1 cellular context compared by ENCODE assay signal in the genomic region with DNA sequence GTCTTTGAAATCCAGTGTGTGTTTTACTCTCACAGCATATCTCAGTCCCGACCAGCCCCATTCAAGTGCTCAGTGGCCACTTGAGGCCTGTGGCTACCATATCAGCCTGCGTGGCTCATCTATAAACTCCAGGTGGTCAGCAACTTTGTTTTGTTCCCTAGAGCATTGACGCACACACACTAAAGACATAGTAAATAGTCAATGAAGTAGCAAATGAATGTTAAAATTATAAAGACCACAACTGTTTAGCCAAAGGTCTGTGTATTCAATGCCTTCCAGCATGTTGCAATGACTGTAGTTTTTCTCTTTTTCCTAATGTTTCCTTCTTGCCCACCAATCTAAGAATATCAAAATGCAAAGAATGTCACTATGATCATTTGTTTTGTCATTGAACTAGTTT.
TF ChIP-seq lines count a peak whose summit lies in the region.

No MANE protein-coding gene starts in this region.

TF ChIP-seq in GM12878, 131 proteins besides CTCF, POLR2A, EP300 and RAD21:
- TF ChIP-seq GABPA (IDR thresholded peaks at IDR 0.05; ENCODE audit: low read depth) (no peak), HCFC1 (IDR thresholded peaks at IDR 0.05; ENCODE audit: low read length) (no peak), CHD1 (IDR thresholded peaks at IDR 0.05; ENCODE audit: low read depth, low read length) (no peak), NFXL1 (IDR thresholded peaks at IDR 0.05; ENCODE audit: borderline replicate concordance) (peak; percentile 91; the same call in 1 of the 2 replicates), IKZF1 (conservative IDR thresholded peaks at IDR 0.05) (no peak), RBBP5 (conservative IDR thresholded peaks at IDR 0.05) (no peak), JUNB (IDR thresholded peaks at IDR 0.05) (no peak), RCOR1 (conservative IDR thresholded peaks at IDR 0.05; ENCODE audit: low read depth, low read length) (no peak), EED (IDR thresholded peaks at IDR 0.05; ENCODE audit: low read depth) (no peak), TCF7 (IDR thresholded peaks at IDR 0.05; ENCODE audit: borderline replicate concordance) (no peak), NR2F1 (conservative IDR thresholded peaks at IDR 0.05) (no peak), NFIC (IDR thresholded peaks at IDR 0.05; ENCODE audit: low read depth, low read length) (no peak), HDAC6 (IDR thresholded peaks at IDR 0.05; ENCODE audit: unreplicated experiment) (no peak), RELB (IDR thresholded peaks at IDR 0.05; ENCODE audit: low read depth) (no peak), EGR1 (IDR thresholded peaks at IDR 0.05; ENCODE audit: borderline replicate concordance in 1 of 2, low read depth in 2 of 2, low read length in 2 of 2) (no peak), RUNX3 (IDR thresholded peaks at IDR 0.05; ENCODE audit: low read length) (no peak), ETV6 (conservative IDR thresholded peaks at IDR 0.05 in 1 of 2, IDR thresholded peaks at IDR 0.05 in 1 of 2; ENCODE audit: borderline replicate concordance in 1 of 2, low read depth in 1 of 2) (peak in 1 of 2 experiments; percentile 90; a peak in 1 of 4 replicates), SREBF1 (IDR thresholded peaks at IDR 0.05; ENCODE audit: low read length) (no peak), SMC3 (IDR thresholded peaks at IDR 0.05; ENCODE audit: borderline replicate concordance, low read length) (no peak), NKRF (conservative IDR thresholded peaks at IDR 0.05) (0 out of 2 replicates have a peak, but pooled peaks have one; percentile 17), STAT3 (IDR thresholded peaks at IDR 0.05; ENCODE audit: low read depth, low read length) (no peak), ZNF622 (IDR thresholded peaks at IDR 0.05) (no peak)
- TF ChIP-seq, protein P1, sequence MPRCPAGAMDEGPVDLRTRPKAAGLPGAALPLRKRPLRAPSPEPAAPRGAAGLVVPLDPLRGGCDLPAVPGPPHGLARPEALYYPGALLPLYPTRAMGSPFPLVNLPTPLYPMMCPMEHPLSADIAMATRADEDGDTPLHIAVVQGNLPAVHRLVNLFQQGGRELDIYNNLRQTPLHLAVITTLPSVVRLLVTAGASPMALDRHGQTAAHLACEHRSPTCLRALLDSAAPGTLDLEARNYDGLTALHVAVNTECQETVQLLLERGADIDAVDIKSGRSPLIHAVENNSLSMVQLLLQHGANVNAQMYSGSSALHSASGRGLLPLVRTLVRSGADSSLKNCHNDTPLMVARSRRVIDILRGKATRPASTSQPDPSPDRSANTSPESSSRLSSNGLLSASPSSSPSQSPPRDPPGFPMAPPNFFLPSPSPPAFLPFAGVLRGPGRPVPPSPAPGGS (IDR thresholded peaks at IDR 0.05; ENCODE audit: borderline replicate concordance, insufficient read depth, low read depth, low read length, poor library complexity, severe bottlenecking): no peak
TF ChIP-seq in GM12878: peak in this region for 3.
